9 cellular contexts compared by ENCODE assay signal in the genomic region with DNA sequence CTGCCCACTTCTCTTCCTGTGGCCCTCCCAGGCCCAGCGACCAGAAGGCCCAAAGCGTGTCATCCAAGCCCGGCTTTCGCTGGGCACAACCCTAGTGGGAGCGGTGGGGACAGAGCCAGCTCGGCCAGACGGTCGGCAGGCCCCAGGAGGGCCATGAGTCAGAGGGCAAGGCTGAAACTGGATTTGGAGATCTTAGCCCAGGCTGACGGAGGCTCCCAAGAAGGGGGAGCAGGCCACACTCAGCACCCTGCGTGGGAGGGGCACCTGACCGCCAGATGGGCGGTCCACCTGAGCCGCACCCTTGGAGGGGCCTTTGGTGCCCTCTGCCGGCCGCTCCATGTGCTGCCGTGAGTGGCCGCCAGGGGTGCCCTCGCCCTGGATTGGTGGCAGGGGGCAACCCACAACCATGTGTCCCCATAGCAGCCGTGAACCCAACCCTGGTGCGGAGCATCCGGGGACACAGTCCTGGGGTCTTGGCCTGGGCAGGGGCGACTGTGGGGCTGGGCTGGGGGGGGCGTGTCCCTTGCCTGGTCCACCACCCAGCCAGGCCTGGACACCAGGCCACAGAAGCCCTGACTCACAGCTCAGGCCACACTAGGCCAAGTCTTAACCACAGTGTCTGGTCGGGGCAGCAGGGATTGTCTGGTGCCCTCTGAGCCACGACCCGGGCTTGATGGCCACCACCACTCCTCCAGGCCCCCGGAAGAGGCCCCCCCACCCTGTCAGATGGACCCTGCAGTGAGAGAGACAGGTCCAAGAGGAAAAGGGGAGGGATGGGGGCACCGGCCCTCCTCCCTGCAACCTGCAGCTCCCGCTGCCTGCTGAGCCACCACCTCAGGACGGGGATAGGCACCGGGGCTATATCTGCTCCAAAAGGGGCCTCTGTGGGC. TPM values are rescaled to one million over a fixed set of nuclear protein-coding genes. Genes with fewer than 3 reads are reported as not detected.
DNase-seq lines count a peak whose midpoint lies in the region; ATAC-seq and TF ChIP-seq lines count a peak whose summit lies in the region.
"Had no signal": no experiment of that assay in that cellular context is flagged by ENCODE, and none has a peak within 500 bp of the region (broad histone marks: within the 10 kb centered on the region; RNA-seq: fewer than 3 reads in every experiment).

No MANE protein-coding gene starts in this region.

- CTCF ChIA-PET in CD4-positive, alpha-beta T cell (lab: Charles Lee), result interaction anchor here (1.7 kb wide), 1 partner anchor 171 kb away, joined by 4 read pairs; no protein-coding TSS in a partner anchor
- CTCF ChIA-PET in activated CD4-positive, alpha-beta memory T cell treated with anti-CD3 and anti-CD28 coated beads for 36 hours (lab: Charles Lee), result interaction anchor here (0.6 to 10.1 kb wide), 8 partner anchors 9 to 179 kb away, joined by 3 to 129 read pairs (median 4); a partner anchor contains a TSS

- peak; percentile 63 to 83 (median 74) for DNase-seq in CD4-positive, alpha-beta T cell
- peak; percentile 48 for DNase-seq in NCI-H2196 treated with DMSO at 0.1 percent for 48 hours (lab: John Stamatoyannopoulos, UW; ENCODE audit: unreplicated experiment)
- peak; percentile 88 for DNase-seq in activated CD4-positive, alpha-beta memory T cell treated with anti-CD3 and anti-CD28 coated beads for 36 hours
- peak; percentile 91 for DNase-seq in ecto neural progenitor cell (ENCODE audit: low spot score)
- DNase-seq in lung microvascular endothelial cell (ENCODE audit: low read depth in 2 of 2), result peak; percentile 50 to 72
- DNase-seq in stimulated activated CD8-positive, alpha-beta memory T cell treated with anti-CD3 and anti-CD28 coated beads, Interleukin-12 subunit alpha, Interleukin-12 subunit beta, amount 100 ng/mL, for 4 hours (ENCODE audit: low read depth), result peak; percentile 63

- H3K27ac ChIP-seq in CD4-positive, alpha-beta T cell (ENCODE audit: low read depth, low read length), result no peak overlapping the region

- H3K9me3 Mint-ChIP-seq in CD4-positive, alpha-beta T cell, result no peaks in the 10 kb centered on the region
- H3K9me3 Mint-ChIP-seq in activated CD4-positive, alpha-beta memory T cell treated with anti-CD3 and anti-CD28 coated beads for 36 hours, result no peaks in the 10 kb centered on the region
- H3K9me3 Mint-ChIP-seq: T-helper 1 cell treated with Interleukin-12 subunit alpha and Interleukin-12 subunit beta and Interleukin-4 antibody, amounts not matched to agents 30 μg/mL and 1 μg/mL, for 36 hours had no signal

- TF ChIP-seq CTCF in CD4-positive, alpha-beta T cell (IDR thresholded peaks at IDR 0.05), result peak; percentile 98

- H3K36me3 Mint-ChIP-seq in CD4-positive, alpha-beta T cell (ENCODE audit: low read depth), result no peaks in the 10 kb centered on the region
- H3K36me3 Mint-ChIP-seq in activated CD4-positive, alpha-beta memory T cell treated with anti-CD3 and anti-CD28 coated beads for 36 hours, result no peaks in the 10 kb centered on the region

- peaks cover 9% of the 10 kb centered on the region for H3K27me3 Mint-ChIP-seq in CD4-positive, alpha-beta T cell
- peaks cover 1% of the 10 kb centered on the region for H3K27me3 Mint-ChIP-seq in activated CD4-positive, alpha-beta memory T cell treated with anti-CD3 and anti-CD28 coated beads for 36 hours

- H3K27me3 ChIP-seq in CD4-positive, alpha-beta T cell (ENCODE audit: control insufficient read depth, insufficient read depth, low read length), result no peaks in the 10 kb centered on the region

- H3K27ac Mint-ChIP-seq in CD4-positive, alpha-beta T cell, result no peak overlapping the region
- H3K27ac Mint-ChIP-seq in activated CD4-positive, alpha-beta memory T cell treated with anti-CD3 and anti-CD28 coated beads for 36 hours, result no peak overlapping the region
- H3K27ac Mint-ChIP-seq: T-helper 1 cell treated with Interleukin-12 subunit alpha and Interleukin-12 subunit beta and Interleukin-4 antibody, amounts not matched to agents 30 μg/mL and 1 μg/mL, for 36 hours had no signal

- POLR2A ChIA-PET in CD4-positive, alpha-beta T cell (lab: Charles Lee), result interaction anchor here (2.4 kb wide), 1 partner anchor 32 kb away, joined by 41 read pairs; a partner anchor contains a TSS
- POLR2A ChIA-PET in activated CD4-positive, alpha-beta memory T cell treated with anti-CD3 and anti-CD28 coated beads for 36 hours (lab: Charles Lee), result no interaction called here

- ATAC-seq in CD4-positive, alpha-beta T cell (ENCODE audit: poor library complexity), result peak; percentile 83
- ATAC-seq in GM21737 (IDR thresholded peaks at IDR 0.05; ENCODE audit: unreplicated experiment) (peak; percentile 50), HG02571 (IDR thresholded peaks at IDR 0.05; ENCODE audit: unreplicated experiment) (no peak)

- H3K9me3 ChIP-seq in CD4-positive, alpha-beta T cell (ENCODE audit: control insufficient read depth, low read length), result no peaks in the 10 kb centered on the region

- H3K4me1 Mint-ChIP-seq in CD4-positive, alpha-beta T cell (ENCODE audit: low read depth), result peaks cover 5% of the 10 kb centered on the region
- H3K4me1 Mint-ChIP-seq in activated CD4-positive, alpha-beta memory T cell treated with anti-CD3 and anti-CD28 coated beads for 36 hours (ENCODE audit: low read depth), result peaks cover 18% of the 10 kb centered on the region

- no peak overlapping the region for H3K4me3 Mint-ChIP-seq in CD4-positive, alpha-beta T cell
- no peak overlapping the region for H3K4me3 Mint-ChIP-seq in activated CD4-positive, alpha-beta memory T cell treated with anti-CD3 and anti-CD28 coated beads for 36 hours
- H3K4me3 Mint-ChIP-seq: T-helper 1 cell treated with Interleukin-12 subunit alpha and Interleukin-12 subunit beta and Interleukin-4 antibody, amounts not matched to agents 30 μg/mL and 1 μg/mL, for 36 hours had no signal

- intact Hi-C loops in CD4-positive, alpha-beta T cell (cut with DNase I, micrococcal nuclease), result loop anchor here (1.0 to 5.0 kb wide), 5 partner anchors 32 to 173 kb away; no protein-coding TSS in a partner anchor
- intact Hi-C loops in activated CD4-positive, alpha-beta memory T cell treated with anti-CD3 and anti-CD28 coated beads for 36 hours (cut with micrococcal nuclease), result loop anchor here (2.0 kb wide), 1 partner anchor 19 kb away; a partner anchor contains a TSS

RNA-seq across cellular contexts. Expression of a gene that starts 19.2 kb away (rescaled TPM):
- total RNA-seq in CD4-positive, alpha-beta T cell, result 10 to 100 TPM; 26.2 to 27.7 TPM
- 100 to 1,000 TPM; 284 to 296 TPM for total RNA-seq in activated CD4-positive, alpha-beta memory T cell treated with anti-CD3 and anti-CD28 coated beads for 36 hours
- total RNA-seq in lung microvascular endothelial cell, result 86.7 and 121 TPM in 2 replicates

RNA-seq across cellular contexts. Expression of a gene that starts 22.1 kb away (rescaled TPM):
- 1 to 10 TPM; 3.5 to 4.0 TPM for total RNA-seq in CD4-positive, alpha-beta T cell
- total RNA-seq in activated CD4-positive, alpha-beta memory T cell treated with anti-CD3 and anti-CD28 coated beads for 36 hours, result 10 to 100 TPM; 12.4 to 12.6 TPM
- 0.99 and 2.6 TPM in 2 replicates for total RNA-seq in lung microvascular endothelial cell

RNA-seq across cellular contexts. Expression of a gene that starts 32.5 kb away (rescaled TPM):
- 10 to 100 TPM; 21.0 to 22.0 TPM for total RNA-seq in CD4-positive, alpha-beta T cell
- 1 to 10 TPM; 9.5 to 9.8 TPM for total RNA-seq in activated CD4-positive, alpha-beta memory T cell treated with anti-CD3 and anti-CD28 coated beads for 36 hours
- total RNA-seq in lung microvascular endothelial cell, result 4.8 and 8.5 TPM in 2 replicates

RNA-seq across cellular contexts. Expression of a gene that starts 33.1 kb away (rescaled TPM):
- 10 to 100 TPM; 68.4 to 79.6 TPM for total RNA-seq in CD4-positive, alpha-beta T cell
- 10 to 100 TPM; 41.5 to 50.5 TPM for total RNA-seq in activated CD4-positive, alpha-beta memory T cell treated with anti-CD3 and anti-CD28 coated beads for 36 hours
- 26.8 and 27.4 TPM in 2 replicates for total RNA-seq in lung microvascular endothelial cell

RNA-seq across cellular contexts. Expression of a gene that starts 49.2 kb away (rescaled TPM):
- total RNA-seq in CD4-positive, alpha-beta T cell, result 10 to 100 TPM; 14.7 to 16.1 TPM
- 10 to 100 TPM; 36.6 to 39.1 TPM for total RNA-seq in activated CD4-positive, alpha-beta memory T cell treated with anti-CD3 and anti-CD28 coated beads for 36 hours
- total RNA-seq in lung microvascular endothelial cell, result 17.0 and 21.4 TPM in 2 replicates
